ENCODE assay signal across 9 cellular contexts in genomic region chr17:66713533-66714042, GRCh38.
A peak's percentile ranks its signal among the peaks of the same experiment; 100 is the strongest.
DNase-seq lines count a peak whose midpoint lies in the region; ATAC-seq and TF ChIP-seq lines count a peak whose summit lies in the region.
"Had no signal": no experiment of that assay in that cellular context is flagged by ENCODE, and none has a peak within 500 bp of the region (broad histone marks: within the 10 kb centered on the region; RNA-seq: fewer than 3 reads in every experiment).

No MANE protein-coding gene starts in this region.

- intact Hi-C loops in body of pancreas (cut with DNase I), result no loop called here

- ATAC-seq in GM18511 (IDR thresholded peaks at IDR 0.05; ENCODE audit: unreplicated experiment) (peak; percentile 81), GM21367 (IDR thresholded peaks at IDR 0.05; ENCODE audit: unreplicated experiment) (peak; percentile 63), HG03460 (IDR thresholded peaks at IDR 0.05; ENCODE audit: unreplicated experiment) (peak; percentile 79), body of pancreas (no peak)

- no peak overlapping the region for H3K4me3 Mint-ChIP-seq in osteocyte (ENCODE audit: unreplicated experiment)

- H3K4me3 ChIP-seq in body of pancreas, result no peak overlapping the region
- H3K4me3 ChIP-seq: vagina had no signal

- no peaks in the 10 kb centered on the region for H3K27me3 ChIP-seq in body of pancreas
- H3K27me3 ChIP-seq: vagina had no signal

- H3K27ac Mint-ChIP-seq in osteocyte (ENCODE audit: unreplicated experiment), result no peak overlapping the region

- no peaks in the 10 kb centered on the region for H3K36me3 ChIP-seq in body of pancreas (replicated peaks in 1 of 2; ENCODE audit: insufficient read depth in 1 of 2, low read depth in 2 of 2)
- H3K36me3 ChIP-seq: vagina had no signal

- H3K27me3 Mint-ChIP-seq in osteocyte (ENCODE audit: unreplicated experiment), result no peaks in the 10 kb centered on the region

- H3K36me3 Mint-ChIP-seq in osteocyte (ENCODE audit: unreplicated experiment), result peaks cover 14% of the 10 kb centered on the region

- no peak overlapping the region for H3K27ac ChIP-seq in body of pancreas
- no peak overlapping the region for H3K27ac ChIP-seq in RWPE1
- H3K27ac ChIP-seq: vagina had no signal

- peaks cover 25% of the 10 kb centered on the region for H3K4me1 Mint-ChIP-seq in osteocyte (ENCODE audit: unreplicated experiment)

- CTCF ChIA-PET in RWPE1 (lab: Yijun Ruan, JAX), result interaction anchor here (0.5 to 1.5 kb wide), 3 partner anchors 160 to 1270 kb away, joined by 3 read pairs; no protein-coding TSS in a partner anchor

- peaks cover 38% of the 10 kb centered on the region for H3K4me1 ChIP-seq in body of pancreas
- H3K4me1 ChIP-seq: vagina had no signal

- TF ChIP-seq CTCF in body of pancreas (IDR thresholded peaks at IDR 0.05) (no peak), RWPE1 (conservative IDR thresholded peaks at IDR 0.05; ENCODE audit: low read depth) (no peak), osteocyte (IDR thresholded peaks at IDR 0.05) (no peak)

- DNase-seq in kidney tubule cell (ENCODE audit: low spot score) (peak; percentile 84), GOT3 (lab: John Stamatoyannopoulos, UW) (no peak), body of pancreas (no peak), RWPE1 (ENCODE audit: low spot score) (no peak), osteocyte (ENCODE audit: extremely low spot score, unreplicated experiment) (no peak)

- H3K9me3 ChIP-seq in body of pancreas, result no peaks in the 10 kb centered on the region
- H3K9me3 ChIP-seq: vagina had no signal

- POLR2A ChIA-PET in RWPE1 (lab: Yijun Ruan, JAX; ENCODE audit: low non-redundant PET), result no interaction called here

- H3K9me3 Mint-ChIP-seq in osteocyte (ENCODE audit: unreplicated experiment), result no peaks in the 10 kb centered on the region

- no peak for TF ChIP-seq POLR2A in body of pancreas (IDR thresholded peaks at IDR 0.05)

- 64 to 67% methylated on average over 6 of the region's 6 CpGs for WGBS in body of pancreas, 2 donors
